8 cellular contexts compared by ENCODE assay signal in genomic region chr5:140564196-140565023, GRCh38. TPM values are rescaled to one million over a fixed set of nuclear protein-coding genes. Genes with fewer than 3 reads are reported as not detected.
DNase-seq lines count a peak whose midpoint lies in the region; ATAC-seq and TF ChIP-seq lines count a peak whose summit lies in the region.

Gene APBB3 (minus strand): TSS chr5:140564598. CDS start chr5:140564245, 353 bp downstream.
A gene with protein sequence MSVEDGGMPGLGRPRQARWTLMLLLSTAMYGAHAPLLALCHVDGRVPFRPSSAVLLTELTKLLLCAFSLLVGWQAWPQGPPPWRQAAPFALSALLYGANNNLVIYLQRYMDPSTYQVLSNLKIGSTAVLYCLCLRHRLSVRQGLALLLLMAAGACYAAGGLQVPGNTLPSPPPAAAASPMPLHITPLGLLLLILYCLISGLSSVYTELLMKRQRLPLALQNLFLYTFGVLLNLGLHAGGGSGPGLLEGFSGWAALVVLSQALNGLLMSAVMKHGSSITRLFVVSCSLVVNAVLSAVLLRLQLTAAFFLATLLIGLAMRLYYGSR (plus strand): TSS chr5:140564828. CDS start chr5:140567170, 2,342 bp downstream.

- TF ChIP-seq CTCF in GM12875 (IDR thresholded peaks at IDR 0.05; ENCODE audit: borderline replicate concordance, insufficient read depth, low read depth, low read length) (no peak), adrenal gland (IDR thresholded peaks at IDR 0.05) (no peak), heart left ventricle (IDR thresholded peaks at IDR 0.05) (no peak), type B pancreatic cell (conservative IDR thresholded peaks at IDR 0.05) (no peak)

- peak within 1 kb of the TSS; percentile 87 for H3K27ac Mint-ChIP-seq in type B pancreatic cell

- peak; percentile 95 for DNase-seq in NCI-H146 (lab: John Stamatoyannopoulos, UW)
- DNase-seq in T-helper 1 cell = peak; percentile 95 to 100 (median 97)
- DNase-seq in adrenal gland = peak; percentile 96 to 99 (median 98)
- DNase-seq in heart left ventricle = peak; percentile 96 to 98 (median 98)
- DNase-seq in pons (ENCODE audit: low spot score) = peak; percentile 99
- DNase-seq in type B pancreatic cell (ENCODE audit: extremely low spot score, unreplicated experiment) = peak; percentile 94

- WGBS in adrenal gland, 4 donors = 0 to 1% (median 0%) methylated on average over 15 to 74 of the region's 74 CpGs
- WGBS in heart left ventricle, 4 donors = 0 to 1% (median 1%) methylated on average over 31 to 74 of the region's 74 CpGs

- H3K9me3 ChIP-seq in adrenal gland (replicated peaks in 1 of 3) (no peaks in the 10 kb centered on the region), heart left ventricle (no peaks in the 10 kb centered on the region)

- no peaks in the 10 kb centered on the region for H3K9me3 Mint-ChIP-seq in type B pancreatic cell

- H3K27me3 ChIP-seq in adrenal gland = no peaks in the 10 kb centered on the region
- no peaks in the 10 kb centered on the region for H3K27me3 ChIP-seq in heart left ventricle

- peaks cover 11% of the 10 kb centered on the region for H3K36me3 Mint-ChIP-seq in type B pancreatic cell

- H3K4me3 Mint-ChIP-seq in type B pancreatic cell = peak within 1 kb of the TSS; percentile 90

- ATAC-seq in HG02840 (IDR thresholded peaks at IDR 0.05; ENCODE audit: low FRiP score, unreplicated experiment) = peak; percentile 91
- ATAC-seq in heart left ventricle = peak; percentile 94 to 96 (median 94)

- intact Hi-C loops in adrenal gland (cut with DNase I) (no loop called here), heart left ventricle (cut with DNase I) (loop anchor here in 7 of 10 donors (1.0 to 10.0 kb wide), 6 partner anchors 17 to 140 kb away; partner anchors contain the start of genes TMCO6 (in 5 of the 7), CD14 (in 2 of the 7), EIF4EBP3 (in 2 of the 7) and ZMAT2 (in 1 of the 7))

- H3K36me3 ChIP-seq in adrenal gland (replicated peaks in 1 of 2) = peaks cover 0 to 38% of the 10 kb centered on the region in 2 donors
- H3K36me3 ChIP-seq in heart left ventricle = peaks cover 0 to 51% (median 40%) of the 10 kb centered on the region in 9 donors

- H3K27me3 Mint-ChIP-seq in type B pancreatic cell = no peaks in the 10 kb centered on the region

- TF ChIP-seq POLR2A in adrenal gland (IDR thresholded peaks at IDR 0.05) (peak; percentile 84 to 97), heart left ventricle (IDR thresholded peaks at IDR 0.05) (peak in 1 of 2 donors; percentile 83)

- peak within 1 kb of the TSS; percentile 50 to 96 (median 86) for H3K27ac ChIP-seq in adrenal gland
- peak within 1 kb of the TSS; percentile 90 to 97 (median 94) for H3K27ac ChIP-seq in heart left ventricle

- peaks cover 9% of the 10 kb centered on the region for H3K4me1 Mint-ChIP-seq in type B pancreatic cell (ENCODE audit: unreplicated experiment)

- H3K4me3 ChIP-seq in GM12875 (ENCODE audit: low read depth, low read length) = peak within 1 kb of the TSS; percentile 92
- peak within 1 kb of the TSS; percentile 9 to 55 (median 43) for H3K4me3 ChIP-seq in adrenal gland
- peak within 1 kb of the TSS; percentile 57 to 89 (median 76) for H3K4me3 ChIP-seq in heart left ventricle

- H3K4me1 ChIP-seq in adrenal gland (replicated peaks in 1 of 2) (peaks cover 29 to 57% of the 10 kb centered on the region in 2 donors), heart left ventricle (peaks cover 9 to 64% (median 45%) of the 10 kb centered on the region in 12 donors)

RNA-seq across cellular contexts. Expression of gene APBB3, which starts in this region (rescaled TPM):
- total RNA-seq in adrenal gland (10 to 100 TPM; 14.0 to 61.2 (median 36.1) TPM), heart left ventricle (10 to 100 TPM in 5 of 9 donors, 1 to 10 TPM in 4; 3.6 to 23.1 (median 11.4) TPM), type B pancreatic cell (ENCODE audit: low replicate concordance) (26.9 and 61.4 TPM in 2 replicates)
- polyA plus RNA-seq in adrenal gland (100 to 1,000 TPM in 2 of 3 donors, 10 to 100 TPM in 1; 25.6 to 163 (median 142) TPM), heart left ventricle (10 to 100 TPM in 1 of 2 donors, 1 to 10 TPM in 1; 4.9 to 14.7 TPM)

RNA-seq across cellular contexts. Expression of the second gene that starts in this region (rescaled TPM):
- 100 to 1,000 TPM in 3 of 8 donors, 10 to 100 TPM in 5; 73.8 to 133 (median 90.2) TPM for total RNA-seq in adrenal gland
- 100 to 1,000 TPM in 1 of 3 donors, 10 to 100 TPM in 2; 42.1 to 135 (median 45.0) TPM for polyA plus RNA-seq in adrenal gland
- total RNA-seq in heart left ventricle = 10 to 100 TPM; 55.5 to 92.1 (median 75.9) TPM
- 100 to 1,000 TPM in 1 of 2 donors, 10 to 100 TPM in 1; 39.2 to 118 TPM for polyA plus RNA-seq in heart left ventricle
- 82.6 and 85.8 TPM in 2 replicates for total RNA-seq in type B pancreatic cell (ENCODE audit: low replicate concordance)

Comparison
In these comparisons a context has a peak if more than half of its experiments do, and no peak if none do; other contexts are left out.
1. Peak in every context shown above with its lines: DNase-seq, ATAC-seq, H3K4me3 ChIP-seq and H3K27ac ChIP-seq.
2. intact Hi-C loops: an anchor here in heart left ventricle (1.0 to 10.0 kb wide); none called in adrenal gland.